Comparison of ENCODE assay signal across 23 cellular contexts in the genomic region with DNA sequence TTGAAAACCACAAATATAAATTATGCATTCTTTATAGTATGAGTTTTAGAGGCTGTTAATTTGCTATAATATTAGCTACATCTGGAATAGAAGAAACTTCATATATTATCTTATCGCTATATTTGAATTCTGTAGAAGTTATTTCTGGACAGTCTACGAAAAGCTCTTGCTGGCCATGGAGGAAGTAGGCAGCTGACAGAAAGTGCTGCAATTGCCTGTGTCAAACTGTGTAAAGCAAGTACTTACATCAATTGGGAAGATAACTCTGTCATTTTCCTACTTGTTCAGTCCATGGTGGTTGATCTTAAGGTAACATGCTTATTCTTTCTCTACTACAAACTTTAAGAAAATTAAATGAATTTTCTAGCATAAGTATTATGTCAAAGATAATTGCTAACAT.
"Had no signal": no experiment of that assay in that cellular context is flagged by ENCODE, and none has a peak within 500 bp of the region (broad histone marks: within the 10 kb centered on the region; RNA-seq: fewer than 3 reads in every experiment).

No MANE protein-coding gene starts in this region.

- H3K4me3 ChIP-seq: esophagus squamous epithelium, lung, mucosa of descending colon, smooth muscle cell, stomach, tibial artery had no signal

- H3K9me3 ChIP-seq: esophagus squamous epithelium, mucosa of descending colon, neutrophil, stomach, tibial artery had no signal

- H3K9ac ChIP-seq: parathyroid adenoma had no signal

- DNase-seq: cortex of kidney; effector memory CD8-positive, alpha-beta T cell; erythroblast; esophagus squamous epithelium; foreskin melanocyte; glutamatergic neuron; hypothalamus; immature natural killer cell; mucosa of descending colon; naive B cell; stimulated activated CD4-positive, alpha-beta T cell treated with anti-CD3 and anti-CD28 coated beads, Interleukin-12 subunit alpha, Interleukin-12 subunit beta, amount 100 ng/mL, for 4 hours; stimulated activated CD4-positive, alpha-beta T cell treated with anti-CD3 and anti-CD28 coated beads, Interleukin-1b, Interleukin-23, amount 100 ng/mL, for 48 hours; stimulated activated CD4-positive, alpha-beta T cell treated with anti-CD3 and anti-CD28 coated beads, Interleukin-4, amount 100 ng/mL, for 24 hours; stimulated activated naive CD4-positive, alpha-beta T cell treated with Interleukin-2 at 50 U/mL for 16 hours; stomach; tibial artery had no signal

- ATAC-seq: effector memory CD8-positive, alpha-beta T cell; mucosa of descending colon; natural killer cell treated with Interleukin-12 subunit alpha and Interleukin-12 subunit beta and Interleukin-15 and Interleukin-18, amount 100 ng/mL, for 72 hours; sciatic nerve; stimulated activated effector memory CD8-positive, alpha-beta T cell treated with anti-CD3 and anti-CD28 coated beads, Interleukin-12 subunit alpha, Interleukin-12 subunit beta, amount 100 ng/mL, for 72 hours had no signal

- H2AFZ ChIP-seq: parathyroid adenoma had no signal

- H3K36me3 ChIP-seq: tibial artery had no signal

- H3K4me1 ChIP-seq: parathyroid adenoma, stomach, tibial artery had no signal

- H3K27me3 ChIP-seq: esophagus squamous epithelium, neutrophil, stomach, tibial artery had no signal

- H3K79me2 ChIP-seq: parathyroid adenoma had no signal

- H3K4me2 ChIP-seq: smooth muscle cell had no signal

- H3K27ac ChIP-seq: esophagus squamous epithelium, neutrophil, parathyroid adenoma, stomach, tibial artery had no signal
